19 cellular contexts compared by ENCODE assay signal in the genomic region with DNA sequence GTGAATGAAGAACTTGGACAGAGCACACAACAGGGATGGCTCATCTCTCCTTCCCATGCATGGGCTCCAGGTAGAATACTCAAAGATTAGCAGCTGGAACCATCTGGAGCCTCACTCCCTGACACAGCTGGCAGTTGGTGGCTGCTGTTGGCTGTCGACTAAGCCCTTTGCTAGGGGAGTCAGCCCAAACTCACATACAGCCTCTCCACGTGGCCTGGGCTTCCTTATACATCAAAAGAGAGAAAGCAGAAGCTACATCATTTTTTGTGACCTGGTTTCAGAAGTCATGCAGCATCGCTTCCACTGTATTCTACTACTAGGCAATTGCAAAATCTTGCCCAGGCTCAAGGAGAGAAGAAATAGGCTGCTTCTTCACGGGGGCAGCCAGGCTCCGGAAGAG.
"Had no signal": no experiment of that assay in that cellular context is flagged by ENCODE, and none has a peak within 500 bp of the region (broad histone marks: within the 10 kb centered on the region; RNA-seq: fewer than 3 reads in every experiment).

No MANE protein-coding gene starts in this region.

- DNase-seq: activated CD4-positive, alpha-beta T cell treated with anti-CD3 and anti-CD28 coated beads, Interleukin-2, amount 50 U/mL, for 4 hours; activated CD4-positive, CD25-positive, alpha-beta regulatory T cell treated with anti-CD3 and anti-CD28 coated beads, Interleukin-2, amount 50 U/mL, for 72 hours; activated CD8-positive, alpha-beta memory T cell treated with anti-CD3 and anti-CD28 coated beads, Interleukin-2, amount 10 ng/mL, durations not matched to agents 7 days and 5 days; activated effector memory CD4-positive, alpha-beta T cell treated with Interleukin-2 at 50 U/mL for 16 hours; activated T-cell treated with anti-CD3 and anti-CD28 coated beads, Interleukin-2, amount 50 U/mL, for 24 hours; caudate nucleus; colonic mucosa; effector CD4-positive, alpha-beta T cell; heart right ventricle; left lung; natural killer cell; nucleus accumbens; thyroid gland; uterus had no signal

- ATAC-seq: activated CD8-positive, alpha-beta memory T cell treated with anti-CD3 and anti-CD28 coated beads, Interleukin-2, amount 10 ng/mL, durations not matched to agents 7 days and 5 days; heart right ventricle; left lung; natural killer cell; stimulated activated effector memory CD8-positive, alpha-beta T cell treated with anti-CD3 and anti-CD28 coated beads, Interleukin-12 subunit alpha, Interleukin-12 subunit beta, amount 100 ng/mL, for 72 hours had no signal

- H3K4me1 ChIP-seq: colonic mucosa, left lung, right atrium auricular region, thyroid gland, uterus had no signal

- H3K9me3 ChIP-seq: colonic mucosa, heart right ventricle, left lung, right atrium auricular region, thyroid gland, uterus had no signal

- FAIRE-seq: frontal cortex, keratinocyte had no signal

- H3K27me3 ChIP-seq: colonic mucosa, heart right ventricle, left lung, right atrium auricular region, thyroid gland, uterus had no signal

- H3K27ac ChIP-seq: colonic mucosa, heart right ventricle, left lung, right atrium auricular region, skin epidermis, thyroid gland, uterus had no signal

- H3K4me3 ChIP-seq: colonic mucosa, heart right ventricle, left lung, right atrium auricular region, skin epidermis, thyroid gland, uterus had no signal

- H3K36me3 ChIP-seq: colonic mucosa, uterus had no signal
